8 cellular contexts compared by ENCODE assay signal in the genomic region with DNA sequence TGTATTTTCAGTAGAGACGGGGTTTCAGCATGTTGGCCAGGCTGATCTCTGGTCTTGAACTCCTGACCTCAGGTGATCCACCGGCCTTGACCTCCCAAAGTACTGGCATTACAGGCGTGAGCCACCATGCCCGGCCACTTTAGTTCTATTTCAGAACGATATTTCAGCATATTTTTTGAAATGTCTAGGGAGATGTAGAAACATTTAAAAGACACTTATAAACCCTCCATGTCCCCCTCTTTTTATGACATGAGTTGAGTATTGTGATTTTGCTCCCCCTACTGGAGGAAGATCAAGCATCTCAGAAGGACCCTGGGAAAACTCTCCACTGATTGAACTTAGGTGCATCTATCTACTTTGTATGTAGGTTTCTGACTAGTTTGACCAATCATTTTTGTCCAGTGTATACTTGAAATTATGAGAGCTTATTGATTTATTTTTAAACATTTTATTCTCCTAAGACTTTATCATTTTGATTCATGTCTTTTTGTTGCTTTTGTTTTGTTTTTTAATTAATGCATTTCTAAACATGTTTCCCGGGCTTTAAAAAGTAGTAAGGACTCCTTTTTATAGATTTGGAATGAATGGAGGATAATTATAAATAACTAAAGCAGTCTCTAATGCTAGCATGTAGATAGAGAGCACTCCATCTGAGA.
DNase-seq lines count a peak whose midpoint lies in the region; ATAC-seq and TF ChIP-seq lines count a peak whose summit lies in the region.

No MANE protein-coding gene starts in this region.

- no peak for TF ChIP-seq EP300 in sigmoid colon (IDR thresholded peaks at IDR 0.05)

- ATAC-seq in GM19351 (IDR thresholded peaks at IDR 0.05; ENCODE audit: unreplicated experiment): peak; percentile 71
- peak in 3 of 4 donors; percentile 68 to 78 (median 75) for ATAC-seq in heart left ventricle
- no peak for ATAC-seq in HG02973 (IDR thresholded peaks at IDR 0.05; ENCODE audit: unreplicated experiment)

- H3K36me3 ChIP-seq in MM.1S (replicated peaks; ENCODE audit: insufficient read depth, low read length): no peaks in the 10 kb centered on the region; the same call in 1 of the 2 replicates
- H3K36me3 ChIP-seq in WERI-Rb-1: peaks cover 6% of the 10 kb centered on the region; the same call in 1 of the 2 replicates
- H3K36me3 ChIP-seq in heart left ventricle: peaks cover 0 to 65% (median 39%) of the 10 kb centered on the region in 9 donors
- H3K36me3 ChIP-seq in sigmoid colon: peaks cover 0 to 33% (median 12%) of the 10 kb centered on the region in 4 donors

- H3K27ac ChIP-seq in MM.1S (ENCODE audit: low read length) (no peak overlapping the region), WERI-Rb-1 (no peak overlapping the region), heart left ventricle (no peak overlapping the region), sigmoid colon (no peak overlapping the region)

- H3K27me3 ChIP-seq in MM.1S (replicated peaks; ENCODE audit: insufficient read depth, low read length): no peaks in the 10 kb centered on the region
- no peaks in the 10 kb centered on the region for H3K27me3 ChIP-seq in WERI-Rb-1 (ENCODE audit: insufficient read depth, low read depth, severe bottlenecking)
- H3K27me3 ChIP-seq in heart left ventricle: no peaks in the 10 kb centered on the region
- no peaks in the 10 kb centered on the region for H3K27me3 ChIP-seq in sigmoid colon

- 60 to 68% (median 64%) methylated on average over 6 of the region's 6 CpGs for WGBS in heart left ventricle, 4 donors
- 68 to 81% methylated on average over 6 of the region's 6 CpGs for WGBS in sigmoid colon, 2 donors

- H3K9ac ChIP-seq in MM.1S (ENCODE audit: low read length): no peak overlapping the region

- H2AFZ ChIP-seq in MM.1S (ENCODE audit: low read length): no peak overlapping the region

- peak; percentile 70 for TF ChIP-seq CTCF in MM.1S (IDR thresholded peaks at IDR 0.05; ENCODE audit: low read length)
- TF ChIP-seq CTCF in WERI-Rb-1 (IDR thresholded peaks at IDR 0.05; ENCODE audit: low read depth, low read length): peak; percentile 53
- TF ChIP-seq CTCF in heart left ventricle (IDR thresholded peaks at IDR 0.05): peak; percentile 55 to 85 (median 70)
- TF ChIP-seq CTCF in sigmoid colon (IDR thresholded peaks at IDR 0.05): peak; percentile 26 to 66 (median 58)

- no peaks in the 10 kb centered on the region for H3K9me3 ChIP-seq in MM.1S (replicated peaks; ENCODE audit: insufficient read depth, low read length)
- H3K9me3 ChIP-seq in WERI-Rb-1 (ENCODE audit: severe bottlenecking): no peaks in the 10 kb centered on the region
- no peaks in the 10 kb centered on the region for H3K9me3 ChIP-seq in heart left ventricle
- H3K9me3 ChIP-seq in sigmoid colon: no peaks in the 10 kb centered on the region

- no peak overlapping the region for H3K4me2 ChIP-seq in MM.1S (ENCODE audit: low read depth, low read length)

- intact Hi-C loops in heart left ventricle (cut with DNase I) (loop anchor here in 7 of 10 donors (2.0 to 5.0 kb wide), 6 partner anchors 42 to 183 kb away; a partner anchor contains a TSS), sigmoid colon (cut with DNase I) (loop anchor here (1.0 to 5.0 kb wide), 2 partner anchors 47 to 105 kb away; no protein-coding TSS in a partner anchor)

- peaks cover 14% of the 10 kb centered on the region; the same call in 1 of the 2 replicates for H3K79me2 ChIP-seq in MM.1S (ENCODE audit: low read length)

- H3F3A ChIP-seq in MM.1S (ENCODE audit: insufficient read depth, low read length): no peaks in the 10 kb centered on the region

- H3K4me3 ChIP-seq in MM.1S (ENCODE audit: low read length): no peak overlapping the region
- no peak overlapping the region for H3K4me3 ChIP-seq in WERI-Rb-1 (ENCODE audit: low read depth, low read length)
- no peak overlapping the region for H3K4me3 ChIP-seq in heart left ventricle
- H3K4me3 ChIP-seq in sigmoid colon: no peak overlapping the region

- peak; percentile 69 for DNase-seq in DMS53 (lab: John Stamatoyannopoulos, UW)
- DNase-seq in MM.1S: peak; percentile 58
- peak; percentile 10 for DNase-seq in WERI-Rb-1
- no peak for DNase-seq in heart left ventricle
- DNase-seq in sigmoid colon: no peak
- DNase-seq in NCI-H128 (lab: John Stamatoyannopoulos, UW; ENCODE audit: unreplicated experiment): no peak

- H3K9me2 ChIP-seq in MM.1S (replicated peaks; ENCODE audit: insufficient read depth, low read length): no peaks in the 10 kb centered on the region

- TF ChIP-seq POLR2A in heart left ventricle (IDR thresholded peaks at IDR 0.05) (no peak), sigmoid colon (IDR thresholded peaks at IDR 0.05) (no peak)

- H3K4me1 ChIP-seq in MM.1S (ENCODE audit: low read length) (no peaks in the 10 kb centered on the region), heart left ventricle (peaks cover 0 to 14% (median 5%) of the 10 kb centered on the region in 12 donors), sigmoid colon (no peaks in the 10 kb centered on the region)

- H4K20me1 ChIP-seq in MM.1S (ENCODE audit: insufficient read depth, low read length): no peaks in the 10 kb centered on the region

Comparison
In these comparisons a context has a peak if more than half of its experiments do, and no peak if none do; other contexts are left out.
1. DNase-seq: peak in DMS53 (single experiment), MM.1S (single experiment) and WERI-Rb-1 (single experiment); none in heart left ventricle (0 of 5), sigmoid colon (single experiment) and NCI-H128 (single experiment).
2. Peak in every context shown above with its lines, with median percentiles within 50 percentile points of each other: CTCF ChIP-seq.